20 cellular contexts compared by ENCODE assay signal in genomic region chr11:71244116-71244815, GRCh38. TPM values are rescaled to one million over a fixed set of nuclear protein-coding genes. Genes with fewer than 3 reads are reported as not detected.
DNase-seq lines count a peak whose midpoint lies in the region; ATAC-seq and TF ChIP-seq lines count a peak whose summit lies in the region.
"Had no signal": no experiment of that assay in that cellular context is flagged by ENCODE, and none has a peak within 500 bp of the region (broad histone marks: within the 10 kb centered on the region; RNA-seq: fewer than 3 reads in every experiment).

No MANE protein-coding gene starts in this region.

- 82 to 88% (median 83%) methylated on average over 10 to 12 of the region's 12 CpGs for WGBS in spleen, 5 donors

- no peaks in the 10 kb centered on the region for H3K9me3 ChIP-seq in iPS-20b (ENCODE audit: insufficient read depth, low read depth, low read length)
- no peaks in the 10 kb centered on the region for H3K9me3 ChIP-seq in spleen
- no peaks in the 10 kb centered on the region for H3K9me3 ChIP-seq in WERI-Rb-1 (ENCODE audit: severe bottlenecking)
- H3K9me3 ChIP-seq: SJSA1, upper lobe of left lung had no signal

- H3K27me3 ChIP-seq in iPS-20b (ENCODE audit: insufficient read depth, low read length) (0 out of 2 replicates have a peak, but pooled peaks cover under 1% of the 10 kb centered on the region), spleen (replicated peaks in 1 of 7) (peaks cover 0 to 92% (median 28%) of the 10 kb centered on the region in 7 donors), WERI-Rb-1 (ENCODE audit: insufficient read depth, low read depth, severe bottlenecking) (no peaks in the 10 kb centered on the region)
- H3K27me3 ChIP-seq: SJSA1, upper lobe of left lung had no signal

- H3K4me1 Mint-ChIP-seq in WTC11: peaks cover 86% of the 10 kb centered on the region
- H3K4me1 Mint-ChIP-seq: T-helper 17 cell had no signal

- H3K4me1 ChIP-seq in iPS-20b (ENCODE audit: insufficient read depth, low read length) (peaks cover 60% of the 10 kb centered on the region), spleen (peaks cover 0 to 11% (median 3%) of the 10 kb centered on the region in 6 donors)

- intact Hi-C loops in spleen (cut with DNase I; ENCODE audit: low total_unique reads): no loop called here

- DNase-seq in GM04504 (ENCODE audit: low read depth): peak; percentile 46
- no peak for DNase-seq in WTC11 (ENCODE audit: low spot score)
- DNase-seq in spleen: peak; percentile 39
- DNase-seq in NCI-H2107 treated with DMSO at 0.1 percent for 48 hours (lab: John Stamatoyannopoulos, UW; ENCODE audit: unreplicated experiment): no peak
- DNase-seq in WERI-Rb-1: no peak
- DNase-seq: activated CD4-positive, alpha-beta T cell treated with anti-CD3 and anti-CD28 coated beads, Interleukin-2, amount 50 U/mL, for 48 hours; activated naive CD4-positive, alpha-beta T cell; EL; kidney glomerular epithelial cell; NCI-H146; PC-9; stimulated activated naive CD8-positive, alpha-beta T cell treated with anti-CD3 and anti-CD28 coated beads, Interleukin-15, Interleukin-2, amounts not matched to agents 100 U/mL and 50 U/mL, for 24 hours; T-helper 17 cell had no signal

- peak overlapping the region; percentile 27; the same call in 1 of the 2 replicates for H3K9ac ChIP-seq in iPS-20b (ENCODE audit: low read depth, low read length)

- H3K36me3 Mint-ChIP-seq in WTC11: peaks cover 26% of the 10 kb centered on the region

- 0 out of 2 replicates have a peak overlapping the region, but pooled peaks have one; percentile 12 for H3K4me3 Mint-ChIP-seq in WTC11
- H3K4me3 Mint-ChIP-seq: nephron, T-helper 17 cell had no signal

- POLR2A ChIA-PET in WTC11 (lab: Charles Lee): no interaction called here

- peak overlapping the region; percentile 94 for H3K27ac Mint-ChIP-seq in WTC11
- H3K27ac Mint-ChIP-seq: T-helper 17 cell had no signal

- TF ChIP-seq POLR2A in spleen (IDR thresholded peaks at IDR 0.05): no peak

- TF ChIP-seq CTCF in WTC11 (IDR thresholded peaks at IDR 0.05) (no peak), spleen (IDR thresholded peaks at IDR 0.05 in 8 of 11, conservative IDR thresholded peaks at IDR 0.05 in 3 of 11) (no peak), WERI-Rb-1 (IDR thresholded peaks at IDR 0.05; ENCODE audit: low read depth, low read length) (no peak)

- H3K27me3 Mint-ChIP-seq in WTC11 (ENCODE audit: low read depth): no peaks in the 10 kb centered on the region

- no peaks in the 10 kb centered on the region for H3K9me3 Mint-ChIP-seq in WTC11
- H3K9me3 Mint-ChIP-seq: nephron had no signal

- CTCF ChIA-PET in WTC11 (lab: Charles Lee): interaction anchor here (0.9 to 4.6 kb wide), 4 partner anchors 7 to 124 kb away, joined by 3 to 46 read pairs (median 4); no protein-coding TSS in a partner anchor

- ATAC-seq in WTC11 (no peak), HG03045 (IDR thresholded peaks at IDR 0.05; ENCODE audit: unreplicated experiment) (no peak)
- ATAC-seq: K562; stimulated activated naive CD8-positive, alpha-beta T cell treated with anti-CD3 and anti-CD28 coated beads, Interleukin-15, Interleukin-2, amounts not matched to agents 100 U/mL and 50 U/mL, for 24 hours; T-helper 17 cell had no signal

- H3K36me3 ChIP-seq in iPS-20b (ENCODE audit: insufficient read depth, low read depth, low read length) (peaks cover 13% of the 10 kb centered on the region; the same call in 1 of the 2 replicates), spleen (no peaks in the 10 kb centered on the region), WERI-Rb-1 (no peaks in the 10 kb centered on the region)
- H3K36me3 ChIP-seq: cardiac muscle cell, upper lobe of left lung had no signal

- H3K27ac ChIP-seq in iPS-20b (ENCODE audit: low read length) (peak overlapping the region; percentile 1), spleen (no peak overlapping the region), WERI-Rb-1 (no peak overlapping the region)
- H3K27ac ChIP-seq: cardiac muscle cell, PC-9, SJSA1, upper lobe of left lung had no signal

- H3K4me3 ChIP-seq in iPS-20b (ENCODE audit: low read length): no peak overlapping the region
- H3K4me3 ChIP-seq in spleen: no peak overlapping the region
- H3K4me3 ChIP-seq in WERI-Rb-1 (ENCODE audit: low read depth, low read length): no peak overlapping the region
- H3K4me3 ChIP-seq: cardiac muscle cell, K562, PC-9, SJSA1, upper lobe of left lung had no signal

TF ChIP-seq in WTC11, 78 proteins besides CTCF, POLR2A, EP300 and RAD21:
- TF ChIP-seq ATF1 (CRISPR knock-in tag; IDR thresholded peaks at IDR 0.05) (no peak), JAZF1 (CRISPR knock-in tag; IDR thresholded peaks at IDR 0.05) (no peak), HMGXB4 (CRISPR knock-in tag; IDR thresholded peaks at IDR 0.05) (no peak), ZNF671 (CRISPR knock-in tag; IDR thresholded peaks at IDR 0.05) (no peak)

RNA-seq across cellular contexts. Expression of gene SHANK2, which starts 8.1 kb away (rescaled TPM):
- total RNA-seq in WTC11 (2021) (57.5 to 69.3 TPM (median 64.8 TPM) in 3 replicates), spleen (10 to 100 TPM in 5 of 7 donors, 1 to 10 TPM in 2; 5.7 to 23.8 (median 12.1) TPM)
- 1 to 10 TPM in 1 of 3 donors, under 1 TPM in 2; 0.30 to 1.4 (median 0.61) TPM for polyA plus RNA-seq in spleen
- polyA plus RNA-seq: cardiac muscle cell had no signal

Comparison
In these comparisons a context has a peak if more than half of its experiments do, and no peak if none do; other contexts are left out.
1. DNase-seq: peak in GM04504 (single experiment) and spleen (single experiment); none in WTC11 (single experiment), NCI-H2107 treated with DMSO at 0.1 percent for 48 hours (single experiment) and WERI-Rb-1 (single experiment).